In the genomic region with DNA sequence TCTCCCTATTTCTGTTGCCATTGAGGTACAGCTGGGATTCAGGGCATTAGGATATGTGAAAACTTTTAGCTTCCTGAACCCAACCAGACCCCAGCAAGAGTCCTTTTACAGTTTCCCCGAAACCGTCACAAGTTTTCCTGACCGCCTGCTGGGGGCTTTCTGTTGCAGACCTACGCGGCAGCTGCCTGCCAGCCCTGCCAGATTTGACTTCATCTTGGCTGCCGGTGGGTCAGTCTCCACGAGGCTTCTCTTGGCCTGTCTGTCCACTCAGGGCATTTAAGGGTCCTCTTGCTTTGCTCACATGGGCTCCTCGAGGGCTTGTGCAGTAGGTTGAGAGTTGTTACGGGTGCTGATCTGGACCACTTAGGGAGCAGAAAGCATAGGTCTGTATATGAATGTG, we compare ENCODE assay signal across 14 cellular contexts.
"Had no signal": no experiment of that assay in that cellular context is flagged by ENCODE, and none has a peak within 500 bp of the region (broad histone marks: within the 10 kb centered on the region; RNA-seq: fewer than 3 reads in every experiment).

No MANE protein-coding gene starts in this region.

- H3K4me3 ChIP-seq: heart left ventricle, skin epidermis had no signal

- H3K4me3 Mint-ChIP-seq: activated T-cell treated with anti-CD3 and anti-CD28 coated beads, Interleukin-2, amount 50 U/mL, for 4 hours; brain; stimulated activated memory B cell treated with anti-CD40 and anti-IgM and Interleukin-4, amounts not matched to agents 10 μg/mL and 1 μg/mL and 100 μg/mL, for 72 hours had no signal

- DNase-seq: activated CD4-positive, alpha-beta T cell treated with anti-CD3 and anti-CD28 coated beads, Interleukin-2, amount 50 U/mL, for 4 hours; activated effector memory CD4-positive, alpha-beta T cell treated with anti-CD3 and anti-CD28 coated beads, Interleukin-2, amount 50 U/mL, for 16 hours; activated T-cell treated with anti-CD3 and anti-CD28 coated beads, Interleukin-2, amount 50 U/mL, for 4 hours; amygdala; heart left ventricle; kidney glomerular epithelial cell; midbrain; posterior cingulate gyrus; T-helper 2 cell had no signal

- H3K27ac Mint-ChIP-seq: stimulated activated memory B cell treated with anti-CD40 and anti-IgM and Interleukin-4, amounts not matched to agents 10 μg/mL and 1 μg/mL and 100 μg/mL, for 72 hours had no signal

- H3K27me3 Mint-ChIP-seq: brain; stimulated activated memory B cell treated with anti-CD40 and anti-IgM and Interleukin-4, amounts not matched to agents 10 μg/mL and 1 μg/mL and 100 μg/mL, for 72 hours had no signal

- H3K9me3 ChIP-seq: heart left ventricle had no signal

- H3K9me3 Mint-ChIP-seq: activated naive CD4-positive, alpha-beta T cell treated with anti-CD3 and anti-CD28 coated beads, Interleukin-2, amount 50 U/mL, for 72 hours; activated T-cell treated with anti-CD3 and anti-CD28 coated beads, Interleukin-2, amount 50 U/mL, for 4 hours; stimulated activated memory B cell treated with anti-CD40 and anti-IgM and Interleukin-4, amounts not matched to agents 10 μg/mL and 1 μg/mL and 100 μg/mL, for 72 hours had no signal

- H3K27me3 ChIP-seq: heart left ventricle had no signal

- ATAC-seq: activated CD4-positive, CD25-positive, alpha-beta regulatory T cell treated with anti-CD3 and anti-CD28 coated beads, Interleukin-2, amount 50 U/mL, for 24 hours; activated naive CD4-positive, alpha-beta T cell treated with anti-CD3 and anti-CD28 coated beads, Interleukin-2, amount 50 U/mL, for 72 hours; activated T-cell treated with anti-CD3 and anti-CD28 coated beads, Interleukin-2, amount 50 U/mL, for 4 hours; heart left ventricle; stimulated activated memory B cell treated with anti-CD40 and anti-IgM and Interleukin-4, amounts not matched to agents 10 μg/mL and 1 μg/mL and 100 μg/mL, for 72 hours had no signal
